21 cellular contexts compared by ENCODE assay signal in the genomic region with DNA sequence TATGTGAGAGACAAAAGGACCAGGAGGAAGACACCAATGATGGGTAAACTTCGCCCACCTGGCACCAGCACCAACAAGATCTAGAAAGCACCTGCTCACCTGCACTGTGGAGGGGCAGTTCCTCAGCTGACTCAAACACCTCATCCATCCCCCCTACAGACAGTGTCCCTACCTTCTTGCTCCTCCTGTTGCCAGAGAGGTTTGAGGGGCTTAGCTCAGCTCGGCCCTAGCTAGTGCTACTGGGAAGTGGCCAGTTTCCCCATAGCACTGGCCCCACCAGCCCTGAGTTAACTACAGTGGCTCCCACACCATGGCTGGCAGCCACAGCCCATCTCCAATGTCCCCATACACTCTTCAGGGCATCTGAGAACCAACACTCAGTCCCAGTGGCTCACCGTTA.
DNase-seq lines count a peak whose midpoint lies in the region; ATAC-seq and TF ChIP-seq lines count a peak whose summit lies in the region.
"Had no signal": no experiment of that assay in that cellular context is flagged by ENCODE, and none has a peak within 500 bp of the region (broad histone marks: within the 10 kb centered on the region; RNA-seq: fewer than 3 reads in every experiment).

No MANE protein-coding gene starts in this region.

- no peak overlapping the region for H3K27ac ChIP-seq in left ventricle myocardium inferior (replicated peaks)
- H3K27ac ChIP-seq in coronary artery: no peak overlapping the region
- no peak overlapping the region for H3K27ac ChIP-seq in vagina
- H3K27ac ChIP-seq: A549 had no signal

- intact Hi-C loops in cardiac septum (cut with DNase I) (no loop called here), left ventricle myocardium inferior (cut with micrococcal nuclease) (no loop called here), vagina (cut with DNase I) (no loop called here)

- H3K27ac Mint-ChIP-seq in osteocyte (ENCODE audit: unreplicated experiment): no peak overlapping the region
- H3K27ac Mint-ChIP-seq: CD4-positive, alpha-beta T cell had no signal

- H3K4me3 Mint-ChIP-seq in osteocyte (ENCODE audit: unreplicated experiment): no peak overlapping the region
- H3K4me3 Mint-ChIP-seq: CD4-positive, alpha-beta T cell had no signal

- H3K4me3 ChIP-seq in left ventricle myocardium inferior (no peak overlapping the region), coronary artery (no peak overlapping the region), vagina (no peak overlapping the region)
- H3K4me3 ChIP-seq: A549 had no signal

- TF ChIP-seq POLR2A in vagina (IDR thresholded peaks at IDR 0.05): no peak

- no peaks in the 10 kb centered on the region for H3K36me3 Mint-ChIP-seq in osteocyte (ENCODE audit: unreplicated experiment)

- no peaks in the 10 kb centered on the region for H3K4me1 Mint-ChIP-seq in osteocyte (ENCODE audit: unreplicated experiment)

- no peaks in the 10 kb centered on the region for H3K9me3 Mint-ChIP-seq in osteocyte (ENCODE audit: unreplicated experiment)
- H3K9me3 Mint-ChIP-seq: CD4-positive, alpha-beta T cell had no signal

- H3K27me3 ChIP-seq in left ventricle myocardium inferior (ENCODE audit: low read depth) (peaks cover 16% of the 10 kb centered on the region), vagina (no peaks in the 10 kb centered on the region)

- DNase-seq in cardiac septum (ENCODE audit: low spot score): peak; percentile 60
- no peak for DNase-seq in left ventricle myocardium inferior
- peak; percentile 26 for DNase-seq in coronary artery (ENCODE audit: low spot score)
- DNase-seq in osteocyte (ENCODE audit: extremely low spot score, unreplicated experiment): peak; percentile 72
- peak; percentile 75 to 81 for DNase-seq in vagina (ENCODE audit: extremely low spot score in 2 of 2)
- no peak for DNase-seq in retina
- no peak for DNase-seq in SHP77 treated with DMSO at 0.1 percent for 48 hours (lab: John Stamatoyannopoulos, UW)
- DNase-seq: CD4-positive, alpha-beta T cell; DMS153; GDM1; HCEC 1CT; KG1; MV-4-11; NCI-H1417; NCI-H187; NCI-H2107; NCI-H510A; NCI-H774; Right ventricle myocardium superior had no signal

- H3K4me1 ChIP-seq in left ventricle myocardium inferior: no peaks in the 10 kb centered on the region
- H3K4me1 ChIP-seq in vagina: no peaks in the 10 kb centered on the region
- H3K4me1 ChIP-seq: A549 had no signal

- H3K27me3 Mint-ChIP-seq in osteocyte (ENCODE audit: unreplicated experiment): no peaks in the 10 kb centered on the region
- H3K27me3 Mint-ChIP-seq: CD4-positive, alpha-beta T cell had no signal

- ATAC-seq in GM21619 (IDR thresholded peaks at IDR 0.05; ENCODE audit: unreplicated experiment): no peak
- ATAC-seq: A549 had no signal

- H3K9me3 ChIP-seq in left ventricle myocardium inferior (replicated peaks): no peaks in the 10 kb centered on the region
- no peaks in the 10 kb centered on the region for H3K9me3 ChIP-seq in vagina
- H3K9me3 ChIP-seq: A549 had no signal

- TF ChIP-seq CTCF in left ventricle myocardium inferior (IDR thresholded peaks at IDR 0.05; ENCODE audit: borderline replicate concordance): no peak
- TF ChIP-seq CTCF in coronary artery (IDR thresholded peaks at IDR 0.05): no peak
- no peak for TF ChIP-seq CTCF in osteocyte (IDR thresholded peaks at IDR 0.05)
- TF ChIP-seq CTCF in vagina (IDR thresholded peaks at IDR 0.05): no peak

- H3K36me3 ChIP-seq in left ventricle myocardium inferior: no peaks in the 10 kb centered on the region
- no peaks in the 10 kb centered on the region for H3K36me3 ChIP-seq in vagina

Comparison
In these comparisons a context has a peak if more than half of its experiments do, and no peak if none do; other contexts are left out.
1. DNase-seq: peak in cardiac septum (single experiment), coronary artery (single experiment), osteocyte (single experiment) and vagina (2 of 2); none in left ventricle myocardium inferior (single experiment), retina (single experiment) and SHP77 treated with DMSO at 0.1 percent for 48 hours (single experiment).